18 cellular contexts compared by ENCODE assay signal in genomic region chr20:10699506-10699905, GRCh38. TPM values are rescaled to one million over a fixed set of nuclear protein-coding genes. Genes with fewer than 3 reads are reported as not detected.
DNase-seq lines count a peak whose midpoint lies in the region; ATAC-seq, FAIRE-seq and TF ChIP-seq lines count a peak whose summit lies in the region.
"Had no signal": no experiment of that assay in that cellular context is flagged by ENCODE, and none has a peak within 500 bp of the region (broad histone marks: within the 10 kb centered on the region; RNA-seq: fewer than 3 reads in every experiment).

No MANE protein-coding gene starts in this region.

- H3K4me3 ChIP-seq in Peyer's patch (no peak overlapping the region), pancreas (no peak overlapping the region), transverse colon (no peak overlapping the region), Karpas-422 (ENCODE audit: low read length) (no peak overlapping the region)
- H3K4me3 ChIP-seq: BLaER1, GM23248, HAP-1 had no signal

- TF ChIP-seq CTCF in Peyer's patch (IDR thresholded peaks at IDR 0.05) (no peak), pancreas (IDR thresholded peaks at IDR 0.05) (no peak), transverse colon (IDR thresholded peaks at IDR 0.05) (no peak)

- H2AFZ ChIP-seq in Karpas-422 (ENCODE audit: low read length): no peak overlapping the region
- H2AFZ ChIP-seq: GM23248 had no signal

- TF ChIP-seq POLR2A in Peyer's patch (IDR thresholded peaks at IDR 0.05) (no peak), transverse colon (IDR thresholded peaks at IDR 0.05) (no peak)

- no peaks in the 10 kb centered on the region for H3K36me3 ChIP-seq in Peyer's patch
- no peaks in the 10 kb centered on the region for H3K36me3 ChIP-seq in pancreas
- no peaks in the 10 kb centered on the region for H3K36me3 ChIP-seq in transverse colon
- H3K36me3 ChIP-seq in Karpas-422 (ENCODE audit: insufficient read depth, low read length): no peaks in the 10 kb centered on the region
- H3K36me3 ChIP-seq: BLaER1, HAP-1 had no signal

- ATAC-seq in left colon (peak; percentile 83), pancreas (peak in 3 of 4 donors; percentile 12 to 69 (median 58)), HG03378 (IDR thresholded peaks at IDR 0.05; ENCODE audit: unreplicated experiment) (no peak)

- no peaks in the 10 kb centered on the region for H3K9me2 ChIP-seq in Karpas-422 (replicated peaks; ENCODE audit: insufficient read depth, low read length)

- H3K27me3 ChIP-seq in Peyer's patch (no peaks in the 10 kb centered on the region), pancreas (no peaks in the 10 kb centered on the region), transverse colon (no peaks in the 10 kb centered on the region), Karpas-422 (ENCODE audit: low read length) (no peaks in the 10 kb centered on the region)
- H3K27me3 ChIP-seq: BLaER1 had no signal

- DNase-seq in Peyer's patch: no peak
- DNase-seq in left colon: no peak
- DNase-seq in pancreas: no peak
- DNase-seq in transverse colon: no peak
- DNase-seq in Karpas-422: no peak
- no peak for DNase-seq in NCI-H146 treated with DMSO at 0.1 percent for 48 hours (lab: John Stamatoyannopoulos, UW; ENCODE audit: unreplicated experiment)
- DNase-seq: 8988T; CD4-positive, alpha-beta memory T cell; DMS153; DMS79; GDM1; GM23248 had no signal

- H3K9ac ChIP-seq in Karpas-422 (ENCODE audit: low read length): no peak overlapping the region
- H3K9ac ChIP-seq: BLaER1, GM23248 had no signal

- no peak for TF ChIP-seq EP300 in transverse colon (IDR thresholded peaks at IDR 0.05; ENCODE audit: low read depth)

- H4K20me1 ChIP-seq in Karpas-422 (ENCODE audit: insufficient read depth, low read depth, low read length): no peaks in the 10 kb centered on the region
- H4K20me1 ChIP-seq: BLaER1 had no signal

- no peak for FAIRE-seq in pancreas (lab: Jason Lieb, UNC)
- FAIRE-seq: GM12892, GM18507 had no signal

- H3K9me3 ChIP-seq in Peyer's patch (no peaks in the 10 kb centered on the region), pancreas (no peaks in the 10 kb centered on the region), transverse colon (no peaks in the 10 kb centered on the region), Karpas-422 (ENCODE audit: low read length) (no peaks in the 10 kb centered on the region)
- H3K9me3 ChIP-seq: HAP-1 had no signal

- H3K4me1 ChIP-seq in Peyer's patch: no peaks in the 10 kb centered on the region
- H3K4me1 ChIP-seq in pancreas: peaks cover 4 to 8% (median 8%) of the 10 kb centered on the region in 3 donors
- peaks cover 0 to 25% (median 11%) of the 10 kb centered on the region in 4 donors for H3K4me1 ChIP-seq in transverse colon
- no peaks in the 10 kb centered on the region for H3K4me1 ChIP-seq in Karpas-422 (ENCODE audit: low read length)
- H3K4me1 ChIP-seq: BLaER1, HAP-1 had no signal

- 26 to 41% methylated on average over 2 of the region's 2 CpGs for WGBS in pancreas, 2 donors
- 36 to 48% methylated on average over 2 of the region's 2 CpGs for WGBS in transverse colon (ENCODE audit: low coverage in 1 of 2), 2 donors

- intact Hi-C loops in left colon (cut with DNase I, micrococcal nuclease) (no loop called here), pancreas (cut with DNase I) (no loop called here), transverse colon (cut with DNase I; ENCODE audit: low total_unique reads) (no loop called here)

- peak overlapping the region in 3 of 4 donors; percentile 30 to 69 (median 57) for H3K27ac ChIP-seq in Peyer's patch
- peak overlapping the region in 1 of 4 donors; percentile 28 for H3K27ac ChIP-seq in pancreas
- peak overlapping the region; percentile 65 to 83 (median 74) for H3K27ac ChIP-seq in transverse colon
- H3K27ac ChIP-seq in Karpas-422 (ENCODE audit: low read length): no peak overlapping the region
- H3K27ac ChIP-seq: BLaER1, GM23248, HL-60 had no signal

- in situ Hi-C loops in transverse colon (cut with MboI; ENCODE audit: low pct_ligation_motif_present in 1 of 4, low pct_unique_long_range_greater_than_20kb in 1 of 4, low sequenced_read_pairs in 3 of 4): no loop called here

- H3K79me2 ChIP-seq in Karpas-422 (ENCODE audit: low read length): no peaks in the 10 kb centered on the region

- no peak overlapping the region for H3K4me2 ChIP-seq in Karpas-422 (ENCODE audit: low read depth, low read length, poor library complexity, severe bottlenecking)
- H3K4me2 ChIP-seq: BLaER1 had no signal

RNA-seq across cellular contexts. Expression of gene JAG1, which starts 25.7 kb away (rescaled TPM):
- total RNA-seq in Peyer's patch (10 to 100 TPM; 35.2 to 73.5 (median 65.3) TPM), left colon (100 to 1,000 TPM in 1 of 2 donors, 10 to 100 TPM in 1; 78.8 to 170 TPM), pancreas (10 to 100 TPM; 22.6 to 60.1 (median 27.4) TPM), transverse colon (100 to 1,000 TPM in 3 of 4 donors, 10 to 100 TPM in 1; 75.0 to 117 (median 109) TPM)
- 10 to 100 TPM; 13.9 to 14.6 TPM for polyA plus RNA-seq in pancreas
- 8.1 and 8.3 TPM in 2 replicates for total RNA-seq in Karpas-422 (2014; rRNA removed; shearing (Covaris generic); ENCODE audit: low replicate concordance)
